ENCODE assay signal across 8 cellular contexts in the genomic region with DNA sequence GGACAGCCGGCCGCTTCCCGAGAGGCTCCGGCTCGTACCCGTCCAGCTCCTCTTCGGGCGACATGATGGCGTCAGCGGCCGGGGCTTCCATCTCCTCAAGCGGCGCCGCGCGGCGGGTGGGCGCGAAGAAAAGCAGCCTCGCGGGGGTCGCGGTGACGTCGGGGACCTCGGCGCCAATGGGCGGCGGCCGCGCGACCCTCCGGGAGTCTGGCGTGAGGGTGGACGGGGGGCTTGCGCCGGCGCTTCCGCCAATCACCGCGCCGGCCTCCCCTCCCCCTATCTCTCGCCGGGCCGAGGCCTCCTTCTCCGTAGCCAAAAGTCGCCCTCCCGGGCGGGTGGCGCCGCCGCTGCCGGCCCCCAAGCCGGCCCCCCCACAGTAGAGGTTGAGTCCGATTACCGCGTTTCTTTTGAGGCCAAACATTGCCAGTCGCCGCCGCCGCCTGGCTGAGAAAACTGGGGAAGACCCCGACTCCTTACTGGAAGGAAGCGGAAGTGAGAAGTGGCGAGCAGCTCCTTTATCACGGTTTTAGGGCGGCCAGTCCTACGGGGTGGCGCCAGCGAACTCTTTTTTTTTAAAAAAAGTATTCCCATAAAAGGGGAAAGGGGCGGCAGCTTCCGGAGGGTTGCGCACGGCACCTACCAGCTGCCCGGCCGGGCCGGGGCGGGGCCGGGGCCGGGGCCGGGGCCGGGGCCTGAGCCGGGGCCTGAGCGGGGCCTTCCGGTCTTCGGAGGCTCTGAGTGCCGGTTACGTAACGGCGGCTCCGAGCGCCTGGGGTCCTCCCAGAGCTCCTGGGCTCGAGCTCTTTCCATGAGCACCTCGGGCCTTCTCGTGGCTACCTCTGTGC. TPM values are rescaled to one million over a fixed set of nuclear protein-coding genes. Genes with fewer than 3 reads are reported as not detected.
DNase-seq lines count a peak whose midpoint lies in the region; ATAC-seq and TF ChIP-seq lines count a peak whose summit lies in the region.

Gene MCL1 (minus strand): TSS at position 501 of the 845 bp plus-strand sequence. CDS start 80 bp downstream, at position 421.

- ATAC-seq in HG03378 (IDR thresholded peaks at IDR 0.05; ENCODE audit: unreplicated experiment), result peak; percentile 90
- ATAC-seq in activated CD4-positive, alpha-beta T cell treated with anti-CD3 and anti-CD28 coated beads for 36 hours, result peak; percentile 81

- DNase-seq in AML-193 (lab: John Stamatoyannopoulos, UW) (peak; percentile 92 to 94), NCI-H510A (lab: John Stamatoyannopoulos, UW) (peak; percentile 92), chondrocyte (ENCODE audit: low spot score) (peak; percentile 95), kidney glomerular epithelial cell (lab: John Stamatoyannopoulos, UW) (peak; percentile 93)
- DNase-seq in activated CD4-positive, alpha-beta T cell treated with anti-CD3 and anti-CD28 coated beads for 36 hours, result peak; percentile 94
- DNase-seq in stimulated activated CD4-positive, alpha-beta T cell treated with anti-CD3 and anti-CD28 coated beads, Interleukin-15, amount 100 ng/mL, for 48 hours (ENCODE audit: low read depth in 2 of 2), result peak; percentile 83 to 86

- intact Hi-C loops in activated CD4-positive, alpha-beta T cell treated with anti-CD3 and anti-CD28 coated beads for 36 hours (cut with DNase I, micrococcal nuclease), result loop anchor here (1.0 to 5.0 kb wide), 6 partner anchors 18 to 703 kb away; partner anchors contain the start of genes ENSA (in 1 of the 2), SETDB1 (in 1 of the 2) and ZNF687 (in 1 of the 2)

- CTCF ChIA-PET in activated CD4-positive, alpha-beta T cell treated with anti-CD3 and anti-CD28 coated beads for 36 hours (lab: Charles Lee), result interaction anchor here (0.6 to 26.4 kb wide), 7 partner anchors 8 to 401 kb away, joined by 3 to 461 read pairs (median 6); partner anchors contain the start of gene ENSA

- no peaks in the 10 kb centered on the region for H3K27me3 Mint-ChIP-seq in activated CD4-positive, alpha-beta T cell treated with anti-CD3 and anti-CD28 coated beads for 36 hours
- H3K27me3 Mint-ChIP-seq in chondrocyte (ENCODE audit: low read depth), result no peaks in the 10 kb centered on the region

- peak; percentile 99 for TF ChIP-seq POLR2A in GM19099 (IDR thresholded peaks at IDR 0.05; ENCODE audit: extremely low read depth, insufficient read length, low read depth)

- POLR2A ChIA-PET in activated CD4-positive, alpha-beta T cell treated with anti-CD3 and anti-CD28 coated beads for 36 hours (lab: Charles Lee), result interaction anchor here (0.6 to 11.8 kb wide), 20 partner anchors 10 to 702 kb away, joined by 3 to 333 read pairs (median 4); partner anchors contain the start of genes ENSA, FALEC and GOLPH3L

- TF ChIP-seq CTCF in chondrocyte (IDR thresholded peaks at IDR 0.05), result peak; percentile 17

- H3K36me3 Mint-ChIP-seq in activated CD4-positive, alpha-beta T cell treated with anti-CD3 and anti-CD28 coated beads for 36 hours (ENCODE audit: low read depth), result peaks cover 57% of the 10 kb centered on the region
- peaks cover 44% of the 10 kb centered on the region for H3K36me3 Mint-ChIP-seq in chondrocyte (ENCODE audit: low read depth)

- peak within 1 kb of the TSS; percentile 95 for H3K4me3 Mint-ChIP-seq in activated CD4-positive, alpha-beta T cell treated with anti-CD3 and anti-CD28 coated beads for 36 hours
- peak within 1 kb of the TSS; percentile 92 for H3K4me3 Mint-ChIP-seq in chondrocyte (ENCODE audit: unreplicated experiment)

- peaks cover 23% of the 10 kb centered on the region for H3K4me1 Mint-ChIP-seq in activated CD4-positive, alpha-beta T cell treated with anti-CD3 and anti-CD28 coated beads for 36 hours
- peaks cover 43% of the 10 kb centered on the region for H3K4me1 Mint-ChIP-seq in chondrocyte (ENCODE audit: low read depth)

- H3K9me3 Mint-ChIP-seq in activated CD4-positive, alpha-beta T cell treated with anti-CD3 and anti-CD28 coated beads for 36 hours (ENCODE audit: low read depth), result no peaks in the 10 kb centered on the region
- no peaks in the 10 kb centered on the region for H3K9me3 Mint-ChIP-seq in chondrocyte (ENCODE audit: low read depth)

- peak within 1 kb of the TSS; percentile 97 for H3K27ac Mint-ChIP-seq in activated CD4-positive, alpha-beta T cell treated with anti-CD3 and anti-CD28 coated beads for 36 hours
- peak within 1 kb of the TSS; percentile 99 for H3K27ac Mint-ChIP-seq in chondrocyte (ENCODE audit: unreplicated experiment)

RNA-seq across cellular contexts. Expression of gene MCL1, which starts in this region (rescaled TPM):
- total RNA-seq in activated CD4-positive, alpha-beta T cell treated with anti-CD3 and anti-CD28 coated beads for 36 hours, result 100 to 1,000 TPM; 185 to 265 TPM
- 211 to 264 TPM (median 255 TPM) in 3 replicates for total RNA-seq in chondrocyte

Comparison
In these comparisons a context has a peak if more than half of its experiments do, and no peak if none do; other contexts are left out.
1. Peak in every context shown above with its lines: DNase-seq and ATAC-seq.